9 cellular contexts compared by ENCODE assay signal in the genomic region with DNA sequence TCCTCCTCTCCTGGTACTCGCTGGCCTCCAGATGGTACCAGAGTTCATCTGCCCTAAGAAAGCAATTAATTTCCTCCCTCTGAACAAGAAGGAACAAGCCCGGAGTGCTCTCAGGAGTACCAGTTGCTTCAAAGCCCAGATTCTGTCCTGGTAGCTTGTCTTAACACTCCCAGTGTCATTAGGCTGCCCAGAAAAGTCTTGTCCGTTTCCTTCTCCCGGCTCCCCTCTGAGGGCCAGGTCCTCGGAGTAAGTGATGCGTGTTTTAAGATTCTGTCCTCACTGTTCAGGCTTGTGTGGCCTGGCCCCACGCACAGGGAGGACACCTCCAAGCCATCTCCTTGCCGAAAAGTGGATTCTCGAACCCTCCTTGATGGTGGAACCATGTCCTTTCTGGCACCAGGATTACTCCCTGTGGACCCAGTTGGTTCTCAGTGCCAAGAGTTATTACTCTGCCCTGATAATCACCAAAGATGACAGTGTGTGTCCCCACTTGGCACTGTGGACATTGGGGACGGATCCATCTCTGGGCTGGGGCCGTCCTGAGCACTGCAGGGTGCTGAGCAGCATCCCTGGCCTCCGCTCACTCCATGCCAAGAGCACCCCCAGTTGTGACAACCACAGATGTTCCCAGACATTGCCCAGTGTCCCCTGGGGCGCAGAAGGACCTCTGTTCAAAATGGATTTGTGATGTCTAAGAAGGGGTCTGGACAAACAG. TPM values are rescaled to one million over a fixed set of nuclear protein-coding genes. Genes with fewer than 3 reads are reported as not detected.
DNase-seq lines count a peak whose midpoint lies in the region; ATAC-seq, FAIRE-seq and TF ChIP-seq lines count a peak whose summit lies in the region.
"Had no signal": no experiment of that assay in that cellular context is flagged by ENCODE, and none has a peak within 500 bp of the region (broad histone marks: within the 10 kb centered on the region; RNA-seq: fewer than 3 reads in every experiment).

No MANE protein-coding gene starts in this region.

- H3K9me3 ChIP-seq in CD4-positive, alpha-beta memory T cell (ENCODE audit: control insufficient read depth in 1 of 2, low read length in 2 of 2) = no peaks in the 10 kb centered on the region
- no peaks in the 10 kb centered on the region for H3K9me3 ChIP-seq in adipocyte (ENCODE audit: control insufficient read depth, low read length)
- H3K9me3 ChIP-seq in kidney (ENCODE audit: control insufficient read depth in 1 of 2, low read length in 2 of 2) = no peaks in the 10 kb centered on the region
- H3K9me3 ChIP-seq in gastrocnemius medialis = no peaks in the 10 kb centered on the region

- in situ Hi-C loops in gastrocnemius medialis (cut with MboI; ENCODE audit: low sequenced_read_pairs in 4 of 4) = no loop called here

- peak overlapping the region; percentile 54 to 87 (median 77) for H3K27ac Mint-ChIP-seq in CD4-positive, alpha-beta memory T cell

- no peak for TF ChIP-seq POLR2A in gastrocnemius medialis (IDR thresholded peaks at IDR 0.05)

- peaks cover 37% of the 10 kb centered on the region for H3K4me1 ChIP-seq in CD4-positive, alpha-beta memory T cell (ENCODE audit: insufficient read depth, low read length)
- peaks cover 78% of the 10 kb centered on the region for H3K4me1 ChIP-seq in adipocyte (ENCODE audit: control insufficient read depth, insufficient read depth, low read length)
- peaks cover 8 to 9% of the 10 kb centered on the region in 2 donors for H3K4me1 ChIP-seq in kidney (ENCODE audit: control insufficient read depth in 1 of 2, insufficient read depth in 1 of 2, low read depth in 1 of 2, low read length in 2 of 2)
- H3K4me1 ChIP-seq in gastrocnemius medialis = peaks cover 27 to 38% of the 10 kb centered on the region in 2 donors

- peak overlapping the region in 2 of 8 donors; percentile 10 to 27 for H3K4me3 Mint-ChIP-seq in CD4-positive, alpha-beta memory T cell

- intact Hi-C loops in CD4-positive, alpha-beta memory T cell (cut with micrococcal nuclease) = no loop called here
- intact Hi-C loops in kidney (cut with DNase I) = no loop called here
- intact Hi-C loops in gastrocnemius medialis (cut with DNase I; ENCODE audit: low total_unique reads) = loop anchor here (1.0 to 10.0 kb wide), 3 partner anchors 52 to 217 kb away; a partner anchor contains a TSS

- no peaks in the 10 kb centered on the region for H3K27me3 ChIP-seq in CD4-positive, alpha-beta memory T cell (ENCODE audit: insufficient read depth, low read length)
- H3K27me3 ChIP-seq in adipocyte (replicated peaks; ENCODE audit: control insufficient read depth, insufficient read depth, low read length) (no peaks in the 10 kb centered on the region), gastrocnemius medialis (no peaks in the 10 kb centered on the region)

- peaks cover 0 to 4% (median 0%) of the 10 kb centered on the region in 8 donors for H3K9me3 Mint-ChIP-seq in CD4-positive, alpha-beta memory T cell

- peaks cover 0 to 2% of the 10 kb centered on the region in 2 donors for H3K27me3 Mint-ChIP-seq in CD4-positive, alpha-beta memory T cell

- H3K4me3 ChIP-seq in CD4-positive, alpha-beta memory T cell (ENCODE audit: low read length in 2 of 2) = no peak overlapping the region
- peak overlapping the region; percentile 26 for H3K4me3 ChIP-seq in adipocyte (ENCODE audit: low read length)
- H3K4me3 ChIP-seq in kidney (ENCODE audit: low read length in 2 of 2) = no peak overlapping the region
- H3K4me3 ChIP-seq in gastrocnemius medialis = peak overlapping the region in 3 of 4 donors; percentile 46 to 54 (median 48)

- POLR2A ChIA-PET in CD4-positive, alpha-beta memory T cell (lab: Charles Lee; ENCODE audit: partially characterized antibody) = no interaction called here

- H3K9ac ChIP-seq in adipocyte (ENCODE audit: low read length) (peak overlapping the region; percentile 77), kidney (ENCODE audit: low read length in 2 of 2) (no peak overlapping the region)

- CTCF ChIA-PET in CD4-positive, alpha-beta memory T cell (lab: Charles Lee; ENCODE audit: partially characterized antibody) = interaction anchor here (1.2 kb wide), 1 partner anchor 9 kb away, joined by 4 read pairs; no protein-coding TSS in a partner anchor

- no peak for FAIRE-seq in kidney (lab: Jason Lieb, UNC)

- H3K4me1 Mint-ChIP-seq in CD4-positive, alpha-beta memory T cell = peaks cover 27 to 56% (median 40%) of the 10 kb centered on the region in 4 donors

- ATAC-seq in gastrocnemius medialis (no peak), GM19397 (IDR thresholded peaks at IDR 0.05; ENCODE audit: unreplicated experiment) (no peak)

- no peak for DNase-seq in CD4-positive, alpha-beta memory T cell
- DNase-seq in adipocyte (ENCODE audit: low read depth) (no peak), kidney (peak; percentile 62), gastrocnemius medialis (no peak), amygdala (lab: John Stamatoyannopoulos, UW) (no peak), medulla oblongata (ENCODE audit: extremely low spot score) (no peak), AG08395 (ENCODE audit: low spot score) (no peak)
- DNase-seq: activated CD4-positive, CD25-positive, alpha-beta regulatory T cell treated with anti-CD3 and anti-CD28 coated beads, Interleukin-2, amount 50 U/mL, for 72 hours had no signal

- TF ChIP-seq CTCF in kidney (IDR thresholded peaks at IDR 0.05; ENCODE audit: borderline replicate concordance, extremely low read depth, insufficient read depth) (no peak), gastrocnemius medialis (IDR thresholded peaks at IDR 0.05 in 4 of 5, conservative IDR thresholded peaks at IDR 0.05 in 1 of 5) (no peak)

- no peaks in the 10 kb centered on the region for H3K36me3 ChIP-seq in CD4-positive, alpha-beta memory T cell (ENCODE audit: insufficient read depth, low read length)
- H3K36me3 ChIP-seq in adipocyte (ENCODE audit: control insufficient read depth, insufficient read depth, low read length, severe bottlenecking) (no peaks in the 10 kb centered on the region), kidney (ENCODE audit: control insufficient read depth in 1 of 2, insufficient read depth in 2 of 2, low read length in 2 of 2) (no peaks in the 10 kb centered on the region), gastrocnemius medialis (no peaks in the 10 kb centered on the region)

- H3K27ac ChIP-seq in CD4-positive, alpha-beta memory T cell (ENCODE audit: low read depth, low read length) = no peak overlapping the region
- H3K27ac ChIP-seq in kidney (ENCODE audit: low read depth in 2 of 2, low read length in 2 of 2) (peak overlapping the region; percentile 46 to 87), gastrocnemius medialis (peak overlapping the region; percentile 82 to 91 (median 87))

- H3K36me3 Mint-ChIP-seq in CD4-positive, alpha-beta memory T cell = no peaks in the 10 kb centered on the region

RNA-seq across cellular contexts. Expression of a gene that starts 52.5 kb away (rescaled TPM):
- 1 to 10 TPM; 5.6 to 6.7 TPM for total RNA-seq in CD4-positive, alpha-beta memory T cell
- 1 to 10 TPM; 3.6 to 6.0 TPM for polyA plus RNA-seq in CD4-positive, alpha-beta memory T cell
- total RNA-seq in kidney (12.6 TPM), gastrocnemius medialis (10 to 100 TPM in 1 of 4 donors, 1 to 10 TPM in 2, under 1 TPM in 1; 0.31 to 10.5 (median 2.2) TPM)
- 4.6 TPM for polyA plus RNA-seq in kidney (ENCODE audit: insufficient read depth, low read depth, low replicate concordance)

Comparison
In these comparisons a context has a peak if more than half of its experiments do, and no peak if none do; other contexts are left out.
1. H3K4me3 ChIP-seq: peak in adipocyte (single experiment) and gastrocnemius medialis (3 of 4); none in CD4-positive, alpha-beta memory T cell (0 of 2) and kidney (0 of 2).